In the genomic region with DNA sequence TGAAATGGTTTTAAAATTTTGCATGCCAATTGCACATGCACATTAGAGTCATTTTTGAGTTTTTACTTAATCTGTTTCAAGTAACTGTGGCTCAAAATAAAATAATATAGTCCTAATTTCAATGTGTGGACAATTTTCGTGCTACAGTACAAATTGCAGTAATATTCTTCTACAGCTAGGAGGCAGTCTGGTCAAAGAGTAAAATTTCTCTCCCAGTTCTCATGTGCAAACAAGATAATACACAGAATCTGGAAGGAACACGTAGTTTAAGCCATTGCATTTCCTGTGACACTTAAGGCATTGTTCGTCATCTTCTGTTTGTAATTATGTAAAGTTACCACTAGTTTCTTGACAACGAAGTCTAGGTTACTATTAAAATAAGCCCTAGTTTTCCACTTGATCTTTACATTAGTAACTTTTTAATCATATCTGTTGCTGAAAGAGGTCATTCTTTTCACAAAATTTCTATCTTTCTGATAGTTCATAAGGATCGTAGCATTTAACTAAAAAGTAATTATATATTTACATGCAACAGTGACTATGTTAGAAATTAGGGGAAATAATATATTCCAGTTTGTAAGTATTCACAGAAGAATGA, we compare ENCODE assay signal across 1 cellular context.
A peak's percentile ranks its signal among the peaks of the same experiment; 100 is the strongest.
TF ChIP-seq lines count a peak whose summit lies in the region.

No MANE protein-coding gene starts in this region.

TF ChIP-seq in HepG2, 621 proteins besides CTCF, POLR2A, EP300 and RAD21:
- TF ChIP-seq CCAR2 (optimal IDR thresholded peaks at IDR 0.05; ENCODE audit: low read depth, low read length) (no peak), STAG1 (CRISPR knock-in tag; IDR thresholded peaks at IDR 0.05) (peak; percentile 39)
TF ChIP-seq in HepG2: peak in this region for 1.
